Comparison of ENCODE assay signal across 1 cellular context in genomic region chr19:54109651-54110050, GRCh38.
TF ChIP-seq lines count a peak whose summit lies in the region.

No MANE protein-coding gene starts in this region.

TF ChIP-seq in HepG2, 621 proteins besides CTCF, POLR2A, EP300 and RAD21:
- TF ChIP-seq ZNF292 (CRISPR knock-in tag; IDR thresholded peaks at IDR 0.05; ENCODE audit: borderline replicate concordance, low read depth) = no peak
- TF ChIP-seq ZNF543 (CRISPR knock-in tag; IDR thresholded peaks at IDR 0.05) = no peak
- TF ChIP-seq RFX3 (CRISPR knock-in tag; IDR thresholded peaks at IDR 0.05) = no peak
- peak; percentile 49; the same call in 1 of the 2 replicates for TF ChIP-seq RBFOX2 (IDR thresholded peaks at IDR 0.05; ENCODE audit: low read depth, low read length)
- TF ChIP-seq, protein P1, sequence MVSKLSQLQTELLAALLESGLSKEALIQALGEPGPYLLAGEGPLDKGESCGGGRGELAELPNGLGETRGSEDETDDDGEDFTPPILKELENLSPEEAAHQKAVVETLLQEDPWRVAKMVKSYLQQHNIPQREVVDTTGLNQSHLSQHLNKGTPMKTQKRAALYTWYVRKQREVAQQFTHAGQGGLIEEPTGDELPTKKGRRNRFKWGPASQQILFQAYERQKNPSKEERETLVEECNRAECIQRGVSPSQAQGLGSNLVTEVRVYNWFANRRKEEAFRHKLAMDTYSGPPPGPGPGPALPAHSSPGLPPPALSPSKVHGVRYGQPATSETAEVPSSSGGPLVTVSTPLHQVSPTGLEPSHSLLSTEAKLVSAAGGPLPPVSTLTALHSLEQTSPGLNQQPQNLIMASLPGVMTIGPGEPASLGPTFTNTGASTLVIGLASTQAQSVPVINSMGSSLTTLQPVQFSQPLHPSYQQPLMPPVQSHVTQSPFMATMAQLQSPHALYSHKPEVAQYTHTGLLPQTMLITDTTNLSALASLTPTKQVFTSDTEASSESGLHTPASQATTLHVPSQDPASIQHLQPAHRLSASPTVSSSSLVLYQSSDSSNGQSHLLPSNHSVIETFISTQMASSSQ (IDR thresholded peaks at IDR 0.05; ENCODE audit: low read depth) = no peak
- TF ChIP-seq, protein P1 (CRISPR knock-in tag; IDR thresholded peaks at IDR 0.05; ENCODE audit: borderline replicate concordance) = no peak
- no peak for TF ChIP-seq JUN (CRISPR knock-in tag; IDR thresholded peaks at IDR 0.05)
- TF ChIP-seq E2F2 (CRISPR knock-in tag; IDR thresholded peaks at IDR 0.05; ENCODE audit: borderline replicate concordance) = no peak
- no peak for TF ChIP-seq ZSCAN30 (CRISPR knock-in tag; IDR thresholded peaks at IDR 0.05)
- no peak for TF ChIP-seq MEIS1 (CRISPR knock-in tag; IDR thresholded peaks at IDR 0.05; ENCODE audit: borderline replicate concordance)
- peak; percentile 30 for TF ChIP-seq AGO2 (optimal IDR thresholded peaks at IDR 0.05; ENCODE audit: low read depth, low read length)
- TF ChIP-seq ATF2 (CRISPR knock-in tag; IDR thresholded peaks at IDR 0.05) = no peak
- TF ChIP-seq IKZF1 (IDR thresholded peaks at IDR 0.05) = no peak
- no peak for TF ChIP-seq ZSCAN25 (CRISPR knock-in tag; IDR thresholded peaks at IDR 0.05)
